1 cellular context compared by ENCODE assay signal in the genomic region with DNA sequence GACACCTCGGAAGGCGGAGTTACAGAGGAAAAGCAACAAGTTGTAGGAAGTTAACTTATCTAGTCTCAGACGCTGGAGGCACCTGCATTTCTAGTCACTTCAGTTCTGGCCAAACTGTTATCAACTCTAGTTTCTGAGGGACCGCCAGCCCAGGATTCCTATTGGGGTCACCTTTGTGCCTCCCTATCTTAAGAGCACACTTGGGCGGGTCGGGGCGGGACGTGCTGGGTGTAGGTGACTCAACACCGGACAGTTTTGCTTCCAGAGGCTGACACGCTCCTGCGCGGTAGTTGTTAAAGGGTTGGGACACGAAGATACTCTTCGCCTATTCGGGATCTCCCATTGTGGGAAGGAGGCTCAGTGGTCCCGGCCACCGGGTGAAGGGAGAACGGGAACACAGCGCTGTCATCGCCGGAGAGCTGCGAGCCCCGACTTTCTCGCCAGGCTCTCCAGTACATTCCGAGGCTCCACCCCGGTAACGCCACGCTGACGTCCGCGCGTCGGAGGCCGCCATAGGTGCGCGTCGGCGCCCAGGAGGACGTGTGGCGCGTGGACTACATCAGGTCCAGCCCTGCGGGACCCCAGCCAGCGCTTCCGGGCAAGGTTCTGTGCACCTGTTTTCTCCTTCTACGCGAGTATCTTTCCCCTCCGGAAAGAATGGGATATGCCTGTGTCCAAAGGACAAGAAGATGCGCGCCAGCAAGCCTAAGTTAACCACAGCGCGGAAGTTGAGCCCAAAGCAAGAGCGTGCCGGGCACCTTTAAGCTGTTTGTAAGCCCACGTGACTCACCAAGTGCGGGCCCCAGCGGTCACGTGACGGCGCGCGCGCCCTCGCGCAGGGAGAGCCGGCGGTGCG.
TF ChIP-seq lines count a peak whose summit lies in the region.

TSS of gene KDM4C (plus strand) at position 842 of the 856 bp plus-strand sequence. CDS start 35,016 bp downstream, outside the sequence.

TF ChIP-seq in WTC11, 78 proteins besides CTCF, POLR2A, EP300 and RAD21 (continued from another document and continues in another):
- TF ChIP-seq ZSCAN18 (CRISPR knock-in tag; IDR thresholded peaks at IDR 0.05) (no peak), TEAD1 (CRISPR knock-in tag; IDR thresholded peaks at IDR 0.05) (peak; percentile 94), PRDM15 (CRISPR knock-in tag; IDR thresholded peaks at IDR 0.05) (no peak), NFYB (CRISPR knock-in tag; conservative IDR thresholded peaks at IDR 0.05; ENCODE audit: low read depth) (no peak), STAT6 (CRISPR knock-in tag; conservative IDR thresholded peaks at IDR 0.05; ENCODE audit: low read depth) (no peak), GABPB1 (CRISPR knock-in tag; IDR thresholded peaks at IDR 0.05) (peak; percentile 70), OVOL2 (CRISPR knock-in tag; IDR thresholded peaks at IDR 0.05; ENCODE audit: borderline replicate concordance) (no peak), FOXP4 (CRISPR knock-in tag; IDR thresholded peaks at IDR 0.05) (0 out of 2 replicates have a peak, but pooled peaks have one; percentile 66), ZBTB21 (CRISPR knock-in tag; IDR thresholded peaks at IDR 0.05; ENCODE audit: borderline replicate concordance) (0 out of 2 replicates have a peak, but pooled peaks have one; percentile 60), ZNF423 (CRISPR knock-in tag; IDR thresholded peaks at IDR 0.05) (no peak), ETV6 (CRISPR knock-in tag; IDR thresholded peaks at IDR 0.05) (peak; percentile 81; the same call in 1 of the 2 replicates), CREM (CRISPR knock-in tag; IDR thresholded peaks at IDR 0.05) (peak; percentile 85), ZNF121 (CRISPR knock-in tag; IDR thresholded peaks at IDR 0.05) (peak; percentile 89), SMAD3 (CRISPR knock-in tag; IDR thresholded peaks at IDR 0.05; ENCODE audit: borderline replicate concordance) (peak; percentile 84), SP1 (CRISPR knock-in tag; conservative IDR thresholded peaks at IDR 0.05) (peak; percentile 34), CBFB (CRISPR knock-in tag; IDR thresholded peaks at IDR 0.05; ENCODE audit: low read depth) (0 out of 2 replicates have a peak, but pooled peaks have one; percentile 35)
- TF ChIP-seq, protein P1, sequence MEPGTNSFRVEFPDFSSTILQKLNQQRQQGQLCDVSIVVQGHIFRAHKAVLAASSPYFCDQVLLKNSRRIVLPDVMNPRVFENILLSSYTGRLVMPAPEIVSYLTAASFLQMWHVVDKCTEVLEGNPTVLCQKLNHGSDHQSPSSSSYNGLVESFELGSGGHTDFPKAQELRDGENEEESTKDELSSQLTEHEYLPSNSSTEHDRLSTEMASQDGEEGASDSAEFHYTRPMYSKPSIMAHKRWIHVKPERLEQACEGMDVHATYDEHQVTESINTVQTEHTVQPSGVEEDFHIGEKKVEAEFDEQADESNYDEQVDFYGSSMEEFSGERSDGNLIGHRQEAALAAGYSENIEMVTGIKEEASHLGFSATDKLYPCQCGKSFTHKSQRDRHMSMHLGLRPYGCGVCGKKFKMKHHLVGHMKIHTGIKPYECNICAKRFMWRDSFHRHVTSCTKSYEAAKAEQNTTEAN (CRISPR knock-in tag; IDR thresholded peaks at IDR 0.05) = peak; percentile 65; the same call in 1 of the 2 replicates
- TF ChIP-seq, protein P2, sequence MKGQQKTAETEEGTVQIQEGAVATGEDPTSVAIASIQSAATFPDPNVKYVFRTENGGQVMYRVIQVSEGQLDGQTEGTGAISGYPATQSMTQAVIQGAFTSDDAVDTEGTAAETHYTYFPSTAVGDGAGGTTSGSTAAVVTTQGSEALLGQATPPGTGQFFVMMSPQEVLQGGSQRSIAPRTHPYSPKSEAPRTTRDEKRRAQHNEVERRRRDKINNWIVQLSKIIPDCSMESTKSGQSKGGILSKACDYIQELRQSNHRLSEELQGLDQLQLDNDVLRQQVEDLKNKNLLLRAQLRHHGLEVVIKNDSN (CRISPR knock-in tag; IDR thresholded peaks at IDR 0.05) = peak; percentile 99
- TF ChIP-seq, protein P3, sequence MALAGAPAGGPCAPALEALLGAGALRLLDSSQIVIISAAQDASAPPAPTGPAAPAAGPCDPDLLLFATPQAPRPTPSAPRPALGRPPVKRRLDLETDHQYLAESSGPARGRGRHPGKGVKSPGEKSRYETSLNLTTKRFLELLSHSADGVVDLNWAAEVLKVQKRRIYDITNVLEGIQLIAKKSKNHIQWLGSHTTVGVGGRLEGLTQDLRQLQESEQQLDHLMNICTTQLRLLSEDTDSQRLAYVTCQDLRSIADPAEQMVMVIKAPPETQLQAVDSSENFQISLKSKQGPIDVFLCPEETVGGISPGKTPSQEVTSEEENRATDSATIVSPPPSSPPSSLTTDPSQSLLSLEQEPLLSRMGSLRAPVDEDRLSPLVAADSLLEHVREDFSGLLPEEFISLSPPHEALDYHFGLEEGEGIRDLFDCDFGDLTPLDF (CRISPR knock-in tag; IDR thresholded peaks at IDR 0.05) = no peak
- TF ChIP-seq, protein P4, sequence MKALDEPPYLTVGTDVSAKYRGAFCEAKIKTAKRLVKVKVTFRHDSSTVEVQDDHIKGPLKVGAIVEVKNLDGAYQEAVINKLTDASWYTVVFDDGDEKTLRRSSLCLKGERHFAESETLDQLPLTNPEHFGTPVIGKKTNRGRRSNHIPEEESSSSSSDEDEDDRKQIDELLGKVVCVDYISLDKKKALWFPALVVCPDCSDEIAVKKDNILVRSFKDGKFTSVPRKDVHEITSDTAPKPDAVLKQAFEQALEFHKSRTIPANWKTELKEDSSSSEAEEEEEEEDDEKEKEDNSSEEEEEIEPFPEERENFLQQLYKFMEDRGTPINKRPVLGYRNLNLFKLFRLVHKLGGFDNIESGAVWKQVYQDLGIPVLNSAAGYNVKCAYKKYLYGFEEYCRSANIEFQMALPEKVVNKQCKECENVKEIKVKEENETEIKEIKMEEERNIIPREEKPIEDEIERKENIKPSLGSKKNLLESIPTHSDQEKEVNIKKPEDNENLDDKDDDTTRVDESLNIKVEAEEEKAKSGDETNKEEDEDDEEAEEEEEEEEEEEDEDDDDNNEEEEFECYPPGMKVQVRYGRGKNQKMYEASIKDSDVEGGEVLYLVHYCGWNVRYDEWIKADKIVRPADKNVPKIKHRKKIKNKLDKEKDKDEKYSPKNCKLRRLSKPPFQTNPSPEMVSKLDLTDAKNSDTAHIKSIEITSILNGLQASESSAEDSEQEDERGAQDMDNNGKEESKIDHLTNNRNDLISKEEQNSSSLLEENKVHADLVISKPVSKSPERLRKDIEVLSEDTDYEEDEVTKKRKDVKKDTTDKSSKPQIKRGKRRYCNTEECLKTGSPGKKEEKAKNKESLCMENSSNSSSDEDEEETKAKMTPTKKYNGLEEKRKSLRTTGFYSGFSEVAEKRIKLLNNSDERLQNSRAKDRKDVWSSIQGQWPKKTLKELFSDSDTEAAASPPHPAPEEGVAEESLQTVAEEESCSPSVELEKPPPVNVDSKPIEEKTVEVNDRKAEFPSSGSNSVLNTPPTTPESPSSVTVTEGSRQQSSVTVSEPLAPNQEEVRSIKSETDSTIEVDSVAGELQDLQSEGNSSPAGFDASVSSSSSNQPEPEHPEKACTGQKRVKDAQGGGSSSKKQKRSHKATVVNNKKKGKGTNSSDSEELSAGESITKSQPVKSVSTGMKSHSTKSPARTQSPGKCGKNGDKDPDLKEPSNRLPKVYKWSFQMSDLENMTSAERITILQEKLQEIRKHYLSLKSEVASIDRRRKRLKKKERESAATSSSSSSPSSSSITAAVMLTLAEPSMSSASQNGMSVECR (CRISPR knock-in tag; IDR thresholded peaks at IDR 0.05; ENCODE audit: borderline replicate concordance) = peak; percentile 52; the same call in 1 of the 2 replicates
- TF ChIP-seq, protein P5, sequence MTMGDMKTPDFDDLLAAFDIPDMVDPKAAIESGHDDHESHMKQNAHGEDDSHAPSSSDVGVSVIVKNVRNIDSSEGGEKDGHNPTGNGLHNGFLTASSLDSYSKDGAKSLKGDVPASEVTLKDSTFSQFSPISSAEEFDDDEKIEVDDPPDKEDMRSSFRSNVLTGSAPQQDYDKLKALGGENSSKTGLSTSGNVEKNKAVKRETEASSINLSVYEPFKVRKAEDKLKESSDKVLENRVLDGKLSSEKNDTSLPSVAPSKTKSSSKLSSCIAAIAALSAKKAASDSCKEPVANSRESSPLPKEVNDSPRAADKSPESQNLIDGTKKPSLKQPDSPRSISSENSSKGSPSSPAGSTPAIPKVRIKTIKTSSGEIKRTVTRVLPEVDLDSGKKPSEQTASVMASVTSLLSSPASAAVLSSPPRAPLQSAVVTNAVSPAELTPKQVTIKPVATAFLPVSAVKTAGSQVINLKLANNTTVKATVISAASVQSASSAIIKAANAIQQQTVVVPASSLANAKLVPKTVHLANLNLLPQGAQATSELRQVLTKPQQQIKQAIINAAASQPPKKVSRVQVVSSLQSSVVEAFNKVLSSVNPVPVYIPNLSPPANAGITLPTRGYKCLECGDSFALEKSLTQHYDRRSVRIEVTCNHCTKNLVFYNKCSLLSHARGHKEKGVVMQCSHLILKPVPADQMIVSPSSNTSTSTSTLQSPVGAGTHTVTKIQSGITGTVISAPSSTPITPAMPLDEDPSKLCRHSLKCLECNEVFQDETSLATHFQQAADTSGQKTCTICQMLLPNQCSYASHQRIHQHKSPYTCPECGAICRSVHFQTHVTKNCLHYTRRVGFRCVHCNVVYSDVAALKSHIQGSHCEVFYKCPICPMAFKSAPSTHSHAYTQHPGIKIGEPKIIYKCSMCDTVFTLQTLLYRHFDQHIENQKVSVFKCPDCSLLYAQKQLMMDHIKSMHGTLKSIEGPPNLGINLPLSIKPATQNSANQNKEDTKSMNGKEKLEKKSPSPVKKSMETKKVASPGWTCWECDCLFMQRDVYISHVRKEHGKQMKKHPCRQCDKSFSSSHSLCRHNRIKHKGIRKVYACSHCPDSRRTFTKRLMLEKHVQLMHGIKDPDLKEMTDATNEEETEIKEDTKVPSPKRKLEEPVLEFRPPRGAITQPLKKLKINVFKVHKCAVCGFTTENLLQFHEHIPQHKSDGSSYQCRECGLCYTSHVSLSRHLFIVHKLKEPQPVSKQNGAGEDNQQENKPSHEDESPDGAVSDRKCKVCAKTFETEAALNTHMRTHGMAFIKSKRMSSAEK (CRISPR knock-in tag; IDR thresholded peaks at IDR 0.05; ENCODE audit: borderline replicate concordance) = peak; percentile 49; the same call in 1 of the 2 replicates
